Comparison of ENCODE assay signal across 19 cellular contexts in the genomic region with DNA sequence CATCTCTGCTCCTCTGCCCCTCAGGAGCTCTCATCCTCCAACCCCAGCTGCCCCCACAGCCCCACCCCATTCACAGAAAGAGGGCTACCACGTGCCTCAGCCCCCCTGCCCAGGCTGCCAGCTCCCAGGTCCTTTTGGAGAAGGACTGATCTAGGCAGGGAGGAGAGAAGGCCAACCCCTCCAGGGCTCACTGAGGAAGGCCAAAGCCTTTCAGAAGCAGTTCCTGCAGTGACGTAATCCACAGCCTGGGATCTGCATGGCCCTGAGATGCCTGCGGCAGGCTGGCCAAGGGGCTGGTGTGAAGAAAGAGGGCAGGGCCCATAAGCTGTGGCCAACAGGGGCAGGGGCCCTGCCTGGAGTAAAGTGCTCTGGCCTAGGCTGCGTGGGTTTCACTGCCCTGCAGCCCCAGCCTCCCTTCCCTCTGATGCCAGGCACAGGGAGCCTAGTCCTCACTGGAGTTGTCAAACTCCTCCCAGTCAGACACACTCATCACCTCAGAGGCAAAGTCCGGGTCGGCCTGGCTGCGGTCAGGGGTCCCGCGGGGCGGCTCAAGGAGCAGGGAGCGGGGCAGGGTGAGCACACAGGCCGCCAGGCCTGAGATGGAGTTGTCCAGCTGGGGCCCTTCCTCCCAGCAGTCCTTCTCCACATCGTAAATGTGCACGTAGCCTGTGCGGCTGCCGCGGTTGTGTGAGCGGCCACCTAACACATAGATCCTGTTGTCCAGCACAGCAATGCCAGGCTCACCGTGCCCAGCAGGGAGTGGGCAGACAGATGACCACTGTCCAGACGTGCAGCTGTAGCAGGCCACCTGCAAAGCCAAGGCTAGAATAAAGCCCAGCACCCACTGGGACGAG. TPM values are rescaled to one million over a fixed set of nuclear protein-coding genes. Genes with fewer than 3 reads are reported as not detected.
A peak's percentile ranks its signal among the peaks of the same experiment; 100 is the strongest.
DNase-seq lines count a peak whose midpoint lies in the region; ATAC-seq and TF ChIP-seq lines count a peak whose summit lies in the region.
"Had no signal": no experiment of that assay in that cellular context is flagged by ENCODE, and none has a peak within 500 bp of the region (broad histone marks: within the 10 kb centered on the region; RNA-seq: fewer than 3 reads in every experiment).

No MANE protein-coding gene starts in this region.

- H3K27me3 ChIP-seq in NT2/D1 (ENCODE audit: insufficient read depth, insufficient read length), result peaks cover 14% of the 10 kb centered on the region
- peaks cover 2% of the 10 kb centered on the region for H3K27me3 ChIP-seq in trophoblast cell (ENCODE audit: insufficient read depth, low read length)
- H3K27me3 ChIP-seq: tibial artery had no signal

- H3K79me1 ChIP-seq in trophoblast cell (ENCODE audit: low read length), result peaks cover 11% of the 10 kb centered on the region

- H2BK5ac ChIP-seq in trophoblast cell (ENCODE audit: low read depth, low read length, poor library complexity), result no peak overlapping the region

- no peak overlapping the region for H3K27ac ChIP-seq in trophoblast cell (ENCODE audit: low read depth, low read length)
- H3K27ac ChIP-seq: neutrophil had no signal

- H4K12ac ChIP-seq in trophoblast cell (ENCODE audit: low read depth, low read length), result no peak overlapping the region

- H4K91ac ChIP-seq in trophoblast cell (ENCODE audit: low read depth, low read length), result no peak overlapping the region

- H2AFZ ChIP-seq in trophoblast cell (ENCODE audit: insufficient read depth, low read length, poor library complexity), result no peak overlapping the region

- H3K9ac ChIP-seq in NT2/D1 (ENCODE audit: insufficient read length, low read depth) (peak overlapping the region; percentile 42), trophoblast cell (ENCODE audit: low read length) (no peak overlapping the region)

- H3K4me2 ChIP-seq in trophoblast cell (ENCODE audit: low read length), result no peak overlapping the region

- H3K9me3 ChIP-seq in NT2/D1 (ENCODE audit: insufficient read depth, low read length), result no peaks in the 10 kb centered on the region
- no peaks in the 10 kb centered on the region for H3K9me3 ChIP-seq in trophoblast cell (ENCODE audit: insufficient read depth, low read depth, low read length)
- H3K9me3 ChIP-seq: Caco-2, HAP-1, neutrophil, tibial artery had no signal

- H4K8ac ChIP-seq in trophoblast cell (ENCODE audit: low read depth, low read length), result no peak overlapping the region

- DNase-seq in AML-193 (lab: John Stamatoyannopoulos, UW), result peak; percentile 18 to 33
- DNase-seq in NT2/D1 (ENCODE audit: low read depth, low spot score), result no peak
- DNase-seq in fibroblast of pulmonary artery (ENCODE audit: low read depth), result peak; percentile 61
- DNase-seq in trophoblast cell, result peak; percentile 44 to 60
- no peak for DNase-seq in NCI-H146 treated with DMSO at 0.1 percent for 48 hours (lab: John Stamatoyannopoulos, UW; ENCODE audit: unreplicated experiment)
- DNase-seq in cerebellum (ENCODE audit: low spot score), result no peak
- no peak for DNase-seq in LoVo (ENCODE audit: low spot score)
- DNase-seq: activated CD4-positive, alpha-beta T cell treated with anti-CD3 and anti-CD28 coated beads for 48 hours; activated naive CD4-positive, alpha-beta T cell treated with anti-CD3 and anti-CD28 coated beads, Interleukin-2, amount 50 U/mL, for 16 hours; Caco-2; central memory CD4-positive, alpha-beta T cell; GDM1; glutamatergic neuron; NCI-H1092 treated with DMSO at 0.1 percent for 48 hours had no signal

- no peak overlapping the region for H2BK120ac ChIP-seq in trophoblast cell (ENCODE audit: insufficient read depth, low read length, poor library complexity)

- no peak for TF ChIP-seq CTCF in fibroblast of pulmonary artery (IDR thresholded peaks at IDR 0.05; ENCODE audit: low read length, missing control alignments)

- no peak for ATAC-seq in HG02970 (IDR thresholded peaks at IDR 0.05; ENCODE audit: low FRiP score, unreplicated experiment)
- ATAC-seq: stimulated activated memory B cell treated with anti-CD40 and anti-IgM and Interleukin-4, amounts not matched to agents 10 μg/mL and 1 μg/mL and 100 μg/mL, for 72 hours had no signal

- H3K4me3 ChIP-seq in NT2/D1 (ENCODE audit: insufficient read length, low read depth) (no peak overlapping the region), fibroblast of pulmonary artery (replicated peaks; ENCODE audit: low read depth, low read length) (no peak overlapping the region), trophoblast cell (ENCODE audit: low read depth, low read length) (no peak overlapping the region)
- H3K4me3 ChIP-seq: HAP-1, tibial artery had no signal

- no CpG with 5 or more reads among the region's 21 CpGs for WGBS in trophoblast cell (ENCODE audit: extremely low coverage, insufficient coverage, insufficient read length)

- peaks cover 12% of the 10 kb centered on the region for H3K36me3 ChIP-seq in NT2/D1 (ENCODE audit: insufficient read depth, insufficient read length, low read length)
- H3K36me3 ChIP-seq in trophoblast cell (ENCODE audit: control insufficient read depth in 1 of 2, insufficient read depth in 2 of 2, low read length in 2 of 2), result peaks cover 16 to 18% of the 10 kb centered on the region in 2 experiments

- H3K4ac ChIP-seq in trophoblast cell (ENCODE audit: low read depth, low read length), result no peak overlapping the region

- H3K18ac ChIP-seq in trophoblast cell (ENCODE audit: low read length), result no peak overlapping the region

- H3K4me1 ChIP-seq in NT2/D1 (ENCODE audit: insufficient read depth, insufficient read length) (peaks cover 11% of the 10 kb centered on the region), trophoblast cell (ENCODE audit: control insufficient read depth in 1 of 2, insufficient read depth in 2 of 2, low read length in 2 of 2) (peaks cover 0 to 12% of the 10 kb centered on the region in 2 experiments)

- H3K79me2 ChIP-seq in trophoblast cell (ENCODE audit: control insufficient read depth, insufficient read depth, low read length, poor library complexity), result peaks cover 9% of the 10 kb centered on the region

- H3K23ac ChIP-seq in trophoblast cell (ENCODE audit: low read length), result no peak overlapping the region

- H3K14ac ChIP-seq in trophoblast cell (ENCODE audit: low read length), result no peak overlapping the region

- no peak overlapping the region for H2AK5ac ChIP-seq in trophoblast cell (ENCODE audit: low read length)

- no peak overlapping the region for H2BK12ac ChIP-seq in trophoblast cell (ENCODE audit: low read length)

RNA-seq across cellular contexts. Expression of a gene that starts 4.2 kb away (rescaled TPM):
- polyA plus RNA-seq in trophoblast cell (2013), result 11.7 and 12.2 TPM in 2 replicates
- total RNA-seq in cerebellum, result 3.2 TPM

RNA-seq across cellular contexts. Expression of a gene that starts 47.9 kb away (rescaled TPM):
- 7.3 and 7.6 TPM in 2 replicates for polyA plus RNA-seq in trophoblast cell (2013)
- total RNA-seq in cerebellum, result 31.8 TPM

RNA-seq across cellular contexts. Expression of a gene that starts 53.7 kb away (rescaled TPM):
- polyA plus RNA-seq in trophoblast cell (2013), result 9.3 and 10.9 TPM in 2 replicates
- 53.0 TPM for total RNA-seq in cerebellum

Comparison
In these comparisons a context has a peak if more than half of its experiments do, and no peak if none do; other contexts are left out.
1. DNase-seq: peak in AML-193 (2 of 2), fibroblast of pulmonary artery (single experiment) and trophoblast cell (2 of 2); none in NT2/D1 (single experiment), NCI-H146 treated with DMSO at 0.1 percent for 48 hours (single experiment), cerebellum (single experiment) and LoVo (single experiment).